In genomic region chr2:7987992-7988391, GRCh38 we compare ENCODE assay signal across 21 cellular contexts.
"Had no signal": no experiment of that assay in that cellular context is flagged by ENCODE, and none has a peak within 500 bp of the region (broad histone marks: within the 10 kb centered on the region; RNA-seq: fewer than 3 reads in every experiment).

No MANE protein-coding gene starts in this region.

- H3K27me3 Mint-ChIP-seq: natural killer cell treated with Interleukin-12 subunit alpha and Interleukin-12 subunit beta and Interleukin-15 and Interleukin-18, amount 100 ng/mL, for 72 hours; stimulated activated naive CD8-positive, alpha-beta T cell treated with anti-CD3 and anti-CD28 coated beads, Interleukin-15, Interleukin-2, amounts not matched to agents 100 ng/mL and 50 ng/mL, for 24 hours had no signal

- H3K4me1 Mint-ChIP-seq: neural crest cell had no signal

- DNase-seq: dorsolateral prefrontal cortex; effector CD4-positive, alpha-beta T cell; hypothalamus; immature natural killer cell; islet precursor cell; kidney glomerular epithelial cell; mesenchymal stem cell; mucosa of descending colon; naive B cell; sigmoid colon; stimulated activated CD4-positive, alpha-beta T cell treated with anti-CD3 and anti-CD28 coated beads, Interleukin-4, amount 100 ng/mL, for 4 hours; stimulated activated naive B cell treated with anti-CD40 and anti-IgM and Interleukin-4, amounts not matched to agents 10 μg/mL and 1 μg/mL and 100 μg/mL, for 72 hours; thyroid gland; trophoblast cell had no signal

- H3K27ac Mint-ChIP-seq: immature natural killer cell; mesothelial cell of epicardium; naive B cell; natural killer cell treated with Interleukin-12 subunit alpha and Interleukin-12 subunit beta and Interleukin-15 and Interleukin-18, amount 100 ng/mL, for 72 hours; stimulated activated naive B cell treated with anti-CD40 and anti-IgM and Interleukin-4, amounts not matched to agents 10 μg/mL and 1 μg/mL and 100 μg/mL, for 72 hours; stimulated activated naive CD8-positive, alpha-beta T cell treated with anti-CD3 and anti-CD28 coated beads, Interleukin-15, Interleukin-2, amounts not matched to agents 100 ng/mL and 50 ng/mL, for 24 hours had no signal

- H3K36me3 Mint-ChIP-seq: mesothelial cell of epicardium; naive B cell; natural killer cell treated with Interleukin-12 subunit alpha and Interleukin-12 subunit beta and Interleukin-15 and Interleukin-18, amount 100 ng/mL, for 72 hours; stimulated activated naive B cell treated with anti-CD40 and anti-IgM and Interleukin-4, amounts not matched to agents 10 μg/mL and 1 μg/mL and 100 μg/mL, for 72 hours had no signal

- H3K4me1 ChIP-seq: prostate gland, right atrium auricular region, thyroid gland had no signal

- H3K27me3 ChIP-seq: dorsolateral prefrontal cortex, neutrophil, right atrium auricular region, sigmoid colon, thyroid gland had no signal

- H3K36me3 ChIP-seq: neutrophil, prostate gland, right atrium auricular region, sigmoid colon, thyroid gland had no signal

- ATAC-seq: mucosa of descending colon; natural killer cell treated with Interleukin-12 subunit alpha and Interleukin-12 subunit beta and Interleukin-15 and Interleukin-18, amount 100 ng/mL, for 72 hours; stimulated activated naive B cell treated with anti-CD40 and anti-IgM and Interleukin-4, amounts not matched to agents 10 μg/mL and 1 μg/mL and 100 μg/mL, for 72 hours had no signal

- H3K27ac ChIP-seq: dorsolateral prefrontal cortex, neutrophil, prostate gland, right atrium auricular region, sigmoid colon, thyroid gland had no signal

- H3K9me3 ChIP-seq: mucosa of descending colon, neutrophil, prostate gland, right atrium auricular region, sigmoid colon, thyroid gland had no signal

- H3K4me3 Mint-ChIP-seq: immature natural killer cell; mesothelial cell of epicardium; naive B cell; natural killer cell treated with Interleukin-12 subunit alpha and Interleukin-12 subunit beta and Interleukin-15 and Interleukin-18, amount 100 ng/mL, for 72 hours; neural crest cell; stimulated activated naive B cell treated with anti-CD40 and anti-IgM and Interleukin-4, amounts not matched to agents 10 μg/mL and 1 μg/mL and 100 μg/mL, for 72 hours; stimulated activated naive CD8-positive, alpha-beta T cell treated with anti-CD3 and anti-CD28 coated beads, Interleukin-15, Interleukin-2, amounts not matched to agents 100 ng/mL and 50 ng/mL, for 24 hours had no signal

- H3K4me3 ChIP-seq: dorsolateral prefrontal cortex, mucosa of descending colon, prostate gland, right atrium auricular region, sigmoid colon, thyroid gland had no signal

- H3K9me3 Mint-ChIP-seq: immature natural killer cell; mesothelial cell of epicardium; stimulated activated naive B cell treated with anti-CD40 and anti-IgM and Interleukin-4, amounts not matched to agents 10 μg/mL and 1 μg/mL and 100 μg/mL, for 72 hours had no signal
